Comparison of ENCODE assay signal across 25 cellular contexts in genomic region chr5:66529182-66529581, GRCh38.
"Had no signal": no experiment of that assay in that cellular context is flagged by ENCODE, and none has a peak within 500 bp of the region (broad histone marks: within the 10 kb centered on the region; RNA-seq: fewer than 3 reads in every experiment).

No MANE protein-coding gene starts in this region.

- H3K36me3 Mint-ChIP-seq: activated naive CD8-positive, alpha-beta T cell treated with anti-CD3 and anti-CD28 coated beads, Interleukin-2, amount 10 ng/mL, durations not matched to agents 7 days and 5 days; mesothelial cell of epicardium; naive thymus-derived CD8-positive, alpha-beta T cell; neural progenitor cell had no signal

- H3K9me3 ChIP-seq: breast epithelium, gastroesophageal sphincter, right lobe of liver, tibial artery had no signal

- H3K9me3 Mint-ChIP-seq: activated naive CD8-positive, alpha-beta T cell treated with anti-CD3 and anti-CD28 coated beads, Interleukin-2, amount 10 ng/mL, durations not matched to agents 7 days and 5 days; activated T-cell treated with anti-CD3 and anti-CD28 coated beads, Interleukin-2, amount 50 U/mL, for 4 hours; activated T-helper 2 cell treated with anti-CD3 and anti-CD28 coated beads, Interferon-gamma antibody, Interleukin-2, Interleukin-4, amounts not matched to agents 10 μg/mL and 5 μg/mL and 100 μg/mL, durations not matched to agents 14 hours and 24 hours and 36 hours; central memory CD8-positive, alpha-beta T cell; effector memory CD8-positive, alpha-beta T cell; naive thymus-derived CD8-positive, alpha-beta T cell; neural progenitor cell; stimulated activated naive CD8-positive, alpha-beta T cell treated with anti-CD3 and anti-CD28 coated beads, Interleukin-15, Interleukin-2, amounts not matched to agents 100 ng/mL and 50 ng/mL, for 24 hours had no signal

- H3K4me1 Mint-ChIP-seq: activated naive CD8-positive, alpha-beta T cell treated with anti-CD3 and anti-CD28 coated beads, Interleukin-2, amount 10 ng/mL, durations not matched to agents 7 days and 5 days; central memory CD8-positive, alpha-beta T cell; mesothelial cell of epicardium; naive thymus-derived CD8-positive, alpha-beta T cell; neural progenitor cell; T-helper 17 cell had no signal

- H3K36me3 ChIP-seq: breast epithelium, gastroesophageal sphincter, neural progenitor cell, right lobe of liver, tibial artery had no signal

- H3K27ac Mint-ChIP-seq: activated naive CD8-positive, alpha-beta T cell treated with anti-CD3 and anti-CD28 coated beads, Interleukin-2, amount 10 ng/mL, durations not matched to agents 7 days and 5 days; activated T-helper 2 cell treated with anti-CD3 and anti-CD28 coated beads, Interferon-gamma antibody, Interleukin-2, Interleukin-4, amounts not matched to agents 10 μg/mL and 5 μg/mL and 100 μg/mL, durations not matched to agents 14 hours and 24 hours and 36 hours; effector memory CD8-positive, alpha-beta T cell; mesothelial cell of epicardium; naive thymus-derived CD8-positive, alpha-beta T cell; neural progenitor cell; stimulated activated naive CD8-positive, alpha-beta T cell treated with anti-CD3 and anti-CD28 coated beads, Interleukin-15, Interleukin-2, amounts not matched to agents 100 ng/mL and 50 ng/mL, for 24 hours; T-helper 17 cell had no signal

- H3K4me3 ChIP-seq: breast epithelium, dorsolateral prefrontal cortex, gastroesophageal sphincter, neural progenitor cell, right lobe of liver, skin epidermis, tibial artery had no signal

- H3K4me1 ChIP-seq: breast epithelium, gastroesophageal sphincter, neural progenitor cell, right lobe of liver had no signal

- DNase-seq: activated CD8-positive, alpha-beta memory T cell treated with anti-CD3 and anti-CD28 coated beads for 24 hours; activated CD8-positive, alpha-beta memory T cell treated with anti-CD3 and anti-CD28 coated beads, Interleukin-2, amount 50 U/mL, for 4 hours; activated naive CD4-positive, alpha-beta T cell; activated naive CD8-positive, alpha-beta T cell treated with anti-CD3 and anti-CD28 coated beads, Interleukin-2, amount 10 ng/mL, durations not matched to agents 7 days and 5 days; activated T-cell treated with anti-CD3 and anti-CD28 coated beads, Interleukin-2, amount 50 U/mL, for 4 hours; amniotic stem cell; dorsolateral prefrontal cortex; effector memory CD8-positive, alpha-beta T cell; head of caudate nucleus; hypothalamus; kidney; naive thymus-derived CD8-positive, alpha-beta T cell; posterior cingulate gyrus; right lobe of liver; stimulated activated CD4-positive, alpha-beta T cell treated with anti-CD3 and anti-CD28 coated beads, Interleukin-1b, Interleukin-23, amount 100 ng/mL, for 48 hours; T-helper 17 cell; tibial artery had no signal

- H3K4me3 Mint-ChIP-seq: activated naive CD8-positive, alpha-beta T cell treated with anti-CD3 and anti-CD28 coated beads, Interleukin-2, amount 10 ng/mL, durations not matched to agents 7 days and 5 days; activated T-cell treated with anti-CD3 and anti-CD28 coated beads, Interleukin-2, amount 50 U/mL, for 4 hours; central memory CD8-positive, alpha-beta T cell; effector memory CD8-positive, alpha-beta T cell; mesothelial cell of epicardium; naive thymus-derived CD8-positive, alpha-beta T cell; neural progenitor cell; stimulated activated naive CD8-positive, alpha-beta T cell treated with anti-CD3 and anti-CD28 coated beads, Interleukin-15, Interleukin-2, amounts not matched to agents 100 ng/mL and 50 ng/mL, for 24 hours; T-helper 17 cell had no signal

- H3K27me3 ChIP-seq: breast epithelium, dorsolateral prefrontal cortex, gastroesophageal sphincter, neural progenitor cell, right lobe of liver, tibial artery had no signal

- H3K27ac ChIP-seq: breast epithelium, dorsolateral prefrontal cortex, gastroesophageal sphincter, neural progenitor cell, right lobe of liver, skin epidermis, tibial artery had no signal
